ENCODE assay signal across 2 cellular contexts in the genomic region with DNA sequence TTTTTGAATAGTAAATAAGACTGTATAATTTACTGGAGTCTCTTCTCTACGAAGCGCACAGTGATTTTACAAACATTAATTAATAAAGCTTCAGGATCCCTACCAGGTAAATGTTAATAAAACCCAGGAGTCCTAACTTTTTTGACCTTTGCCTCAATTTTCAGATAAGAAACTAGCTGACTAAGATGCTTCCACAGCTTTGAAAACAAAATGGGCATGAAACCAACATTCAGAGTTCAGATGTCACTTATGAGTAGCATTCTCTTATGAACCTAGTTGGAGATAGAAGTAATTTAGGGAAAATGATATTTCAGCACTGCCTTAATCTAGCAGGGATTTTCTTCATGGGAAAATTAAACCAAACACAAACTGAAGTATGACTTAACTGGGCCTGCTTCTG.
A peak's percentile ranks its signal among the peaks of the same experiment; 100 is the strongest.
TF ChIP-seq lines count a peak whose summit lies in the region.

No MANE protein-coding gene starts in this region.

TF ChIP-seq in liver, 16 proteins besides CTCF, POLR2A, EP300 and RAD21 (continued from another document):
- TF ChIP-seq HNF4A (conservative IDR thresholded peaks at IDR 0.05) (peak; percentile 24 to 43), FOXA2 (IDR thresholded peaks at IDR 0.05) (no peak), SP1 (IDR thresholded peaks at IDR 0.05) (peak; percentile 57)

TF ChIP-seq in HepG2, 621 proteins besides CTCF, POLR2A, EP300 and RAD21 (continued from another document):
- TF ChIP-seq SNAI1 (CRISPR knock-in tag; IDR thresholded peaks at IDR 0.05; ENCODE audit: borderline replicate concordance), result no peak
- no peak for TF ChIP-seq ZBTB1 (CRISPR knock-in tag; IDR thresholded peaks at IDR 0.05; ENCODE audit: borderline replicate concordance)
- TF ChIP-seq ZNF326 (CRISPR knock-in tag; IDR thresholded peaks at IDR 0.05; ENCODE audit: borderline replicate concordance), result no peak
- TF ChIP-seq KDM3A (CRISPR knock-in tag; IDR thresholded peaks at IDR 0.05; ENCODE audit: low read depth), result no peak
- no peak for TF ChIP-seq TBX2 (CRISPR knock-in tag; IDR thresholded peaks at IDR 0.05; ENCODE audit: borderline replicate concordance)
- TF ChIP-seq ZNF138 (CRISPR knock-in tag; IDR thresholded peaks at IDR 0.05; ENCODE audit: low read depth), result no peak
- TF ChIP-seq AGO2 (optimal IDR thresholded peaks at IDR 0.05; ENCODE audit: low read depth, low read length), result no peak
- TF ChIP-seq DMAP1 (CRISPR knock-in tag; IDR thresholded peaks at IDR 0.05), result no peak
- TF ChIP-seq PRDM4 (CRISPR knock-in tag; IDR thresholded peaks at IDR 0.05; ENCODE audit: borderline replicate concordance), result no peak
